In genomic region chr1:31878018-31878417, GRCh38 we compare ENCODE assay signal across 21 cellular contexts.
DNase-seq lines count a peak whose midpoint lies in the region; ATAC-seq, FAIRE-seq and TF ChIP-seq lines count a peak whose summit lies in the region.
"Had no signal": no experiment of that assay in that cellular context is flagged by ENCODE, and none has a peak within 500 bp of the region (broad histone marks: within the 10 kb centered on the region; RNA-seq: fewer than 3 reads in every experiment).

No MANE protein-coding gene starts in this region.

- H4K20me1 ChIP-seq in HepG2 (ENCODE audit: insufficient read depth, low read length) (no peaks in the 10 kb centered on the region), SU-DHL-6 (ENCODE audit: low read depth, low read length) (no peaks in the 10 kb centered on the region)

- TF ChIP-seq EP300 in HepG2 (IDR thresholded peaks at IDR 0.05; ENCODE audit: low read depth in 2 of 2, low read length in 2 of 2) (no peak), HepG2 (CRISPR knock-in tag; IDR thresholded peaks at IDR 0.05; ENCODE audit: borderline replicate concordance) (no peak)

- H3K4me2 ChIP-seq in HepG2 (ENCODE audit: low read depth, low read length) (peak overlapping the region; percentile 15), SU-DHL-6 (ENCODE audit: low read depth, low read length, poor library complexity, severe bottlenecking) (no peak overlapping the region)

- DNase-seq in HepG2 (ENCODE audit: low spot score): no peak
- no peak for DNase-seq in right lobe of liver
- peak; percentile 35 for DNase-seq in islet precursor cell
- DNase-seq in T-helper 9 cell: no peak
- no peak for DNase-seq in stimulated activated CD8-positive, alpha-beta memory T cell treated with anti-CD3 and anti-CD28 coated beads, Interleukin-4, amount 100 ng/mL, for 48 hours
- DNase-seq: activated CD4-positive, alpha-beta memory T cell treated with anti-CD3 and anti-CD28 coated beads for 36 hours; activated naive CD4-positive, alpha-beta T cell; anterior cingulate cortex; effector memory CD8-positive, alpha-beta T cell; heart right ventricle; natural killer cell; NCI-H1105 treated with DMSO at 0.1 percent for 48 hours; NCI-H2107; NCI-H524; SJCRH30; stimulated activated CD4-positive, alpha-beta T cell treated with anti-CD3 and anti-CD28 coated beads, Interleukin-2, amount 100 ng/mL, for 48 hours had no signal

- POLR2A ChIA-PET in HepG2 (lab: Yijun Ruan, JAX): no interaction called here

- FAIRE-seq in HepG2 (lab: Jason Lieb, UNC): no peak

- H3K27ac ChIP-seq in HepG2 (ENCODE audit: extremely low read length, insufficient read depth, low read length) (no peak overlapping the region), right lobe of liver (no peak overlapping the region), SU-DHL-6 (ENCODE audit: low read depth, low read length) (no peak overlapping the region), subcutaneous abdominal adipose tissue (ENCODE audit: low read depth, low read length) (peak overlapping the region; percentile 4)
- H3K27ac ChIP-seq: heart right ventricle, SJCRH30, skin epidermis had no signal

- H3K9me3 ChIP-seq in HepG2 (ENCODE audit: low read length) (no peaks in the 10 kb centered on the region), right lobe of liver (no peaks in the 10 kb centered on the region), SU-DHL-6 (ENCODE audit: insufficient read depth, low read length) (no peaks in the 10 kb centered on the region), subcutaneous abdominal adipose tissue (ENCODE audit: control insufficient read depth in 5 of 5, low read length in 5 of 5) (no peaks in the 10 kb centered on the region)

- intact Hi-C loops in HepG2 (cut with micrococcal nuclease; ENCODE audit: unreplicated experiment): no loop called here
- intact Hi-C loops in right lobe of liver (cut with DNase I): no loop called here

- H3K4me3 ChIP-seq in HepG2 (replicated peaks in 1 of 3; ENCODE audit: insufficient read depth in 1 of 3, low read depth in 2 of 3, low read length in 3 of 3): no peak overlapping the region
- H3K4me3 ChIP-seq in right lobe of liver: no peak overlapping the region
- H3K4me3 ChIP-seq in SU-DHL-6 (ENCODE audit: insufficient read depth, low read length, poor library complexity, severe bottlenecking): no peak overlapping the region
- H3K4me3 ChIP-seq in subcutaneous abdominal adipose tissue (ENCODE audit: low read depth in 1 of 5, low read length in 5 of 5): no peak overlapping the region
- H3K4me3 ChIP-seq: heart right ventricle, lung, SJCRH30, skin epidermis had no signal

- H3K9ac ChIP-seq in HepG2 (ENCODE audit: insufficient read depth, low read depth, low read length): no peak overlapping the region
- H3K9ac ChIP-seq in SU-DHL-6 (ENCODE audit: low read length): no peak overlapping the region
- peak overlapping the region in 1 of 5 donors; percentile 22 for H3K9ac ChIP-seq in subcutaneous abdominal adipose tissue (ENCODE audit: low read length in 5 of 5)

- CTCF ChIA-PET in HepG2 (lab: Yijun Ruan, JAX; ENCODE audit: low intra/inter-chr PET ratio, low total read pairs): no interaction called here

- 48% methylated on average over 6 of the region's 6 CpGs for WGBS in HepG2 (ENCODE audit: low lambda C conversion rate)
- WGBS in right lobe of liver (ENCODE audit: insufficient coverage, low coverage, low lambda C conversion rate, missing lambda C conversion rate): 77% methylated on average over 3 of the region's 6 CpGs

- H3K79me2 ChIP-seq in HepG2 (ENCODE audit: insufficient read depth, low read length): no peaks in the 10 kb centered on the region
- no peaks in the 10 kb centered on the region for H3K79me2 ChIP-seq in SU-DHL-6 (ENCODE audit: insufficient read depth, low read length)

- no peaks in the 10 kb centered on the region for H3K9me2 ChIP-seq in SU-DHL-6 (replicated peaks; ENCODE audit: insufficient read depth, low read length)

- TF ChIP-seq POLR2A in HepG2 (IDR thresholded peaks at IDR 0.05; ENCODE audit: insufficient read depth in 1 of 2, low read depth in 2 of 2, low read length in 2 of 2): no peak
- TF ChIP-seq POLR2A in right lobe of liver (IDR thresholded peaks at IDR 0.05): no peak

- no peak for TF ChIP-seq CTCF in HepG2 (CRISPR knock-in tag; IDR thresholded peaks at IDR 0.05)
- TF ChIP-seq CTCF in right lobe of liver (IDR thresholded peaks at IDR 0.05): no peak
- TF ChIP-seq CTCF in SU-DHL-6 (IDR thresholded peaks at IDR 0.05; ENCODE audit: insufficient read depth, low read length, poor library complexity, severe bottlenecking): no peak

- H3K36me3 ChIP-seq in HepG2 (replicated peaks in 1 of 2; ENCODE audit: control insufficient read depth in 1 of 2, insufficient read depth in 2 of 2, low read length in 2 of 2) (no peaks in the 10 kb centered on the region), right lobe of liver (no peaks in the 10 kb centered on the region), SU-DHL-6 (ENCODE audit: low read length) (no peaks in the 10 kb centered on the region), subcutaneous abdominal adipose tissue (ENCODE audit: control insufficient read depth in 5 of 5, insufficient read depth in 5 of 5, low read length in 5 of 5) (no peaks in the 10 kb centered on the region)
- H3K36me3 ChIP-seq: heart right ventricle, SJCRH30 had no signal

- in situ Hi-C loops in HepG2 (cut with HindIII; ENCODE audit: extremely low pct_ligation_motif_present, low pct_unique_long_range_greater_than_20kb): no loop called here

- H3K27me3 ChIP-seq in HepG2 (ENCODE audit: control insufficient read depth in 1 of 2, insufficient read depth in 2 of 2, low read length in 2 of 2) (no peaks in the 10 kb centered on the region), right lobe of liver (no peaks in the 10 kb centered on the region), SU-DHL-6 (ENCODE audit: low read length) (no peaks in the 10 kb centered on the region), subcutaneous abdominal adipose tissue (ENCODE audit: control insufficient read depth in 5 of 5, insufficient read depth in 4 of 5, low read length in 5 of 5) (no peaks in the 10 kb centered on the region)
- H3K27me3 ChIP-seq: heart right ventricle had no signal

- TF ChIP-seq RAD21 in HepG2 (CRISPR knock-in tag; IDR thresholded peaks at IDR 0.05): no peak

- ATAC-seq in HepG2 (no peak), right lobe of liver (no peak), HG02678 (IDR thresholded peaks at IDR 0.05; ENCODE audit: unreplicated experiment) (no peak)
- ATAC-seq: effector memory CD8-positive, alpha-beta T cell; natural killer cell had no signal

- BruUV-seq in HepG2 (replicated peaks; lab: Mats Ljungman, UMichigan): no TSS peak

- H3F3A ChIP-seq in SU-DHL-6 (ENCODE audit: insufficient read depth): peaks cover 10% of the 10 kb centered on the region

- H2AFZ ChIP-seq in HepG2 (ENCODE audit: low read length): no peak overlapping the region
- peak overlapping the region; percentile 42 for H2AFZ ChIP-seq in SU-DHL-6 (ENCODE audit: low read depth, low read length, severe bottlenecking)

- H3K4me1 ChIP-seq in HepG2 (ENCODE audit: insufficient read depth, low read length): peaks cover 61% of the 10 kb centered on the region
- peaks cover 0 to 19% (median 2%) of the 10 kb centered on the region in 4 donors for H3K4me1 ChIP-seq in right lobe of liver
- peaks cover 2 to 36% (median 20%) of the 10 kb centered on the region in 5 donors for H3K4me1 ChIP-seq in subcutaneous abdominal adipose tissue (ENCODE audit: control insufficient read depth in 5 of 5, insufficient read depth in 5 of 5, low read length in 5 of 5)
- H3K4me1 ChIP-seq: SJCRH30 had no signal

TF ChIP-seq in HepG2, 621 proteins besides CTCF, POLR2A, EP300 and RAD21:
- no peak for TF ChIP-seq CEBPG (CRISPR knock-in tag; IDR thresholded peaks at IDR 0.05)
